Comparison of ENCODE assay signal across 8 cellular contexts in the genomic region with DNA sequence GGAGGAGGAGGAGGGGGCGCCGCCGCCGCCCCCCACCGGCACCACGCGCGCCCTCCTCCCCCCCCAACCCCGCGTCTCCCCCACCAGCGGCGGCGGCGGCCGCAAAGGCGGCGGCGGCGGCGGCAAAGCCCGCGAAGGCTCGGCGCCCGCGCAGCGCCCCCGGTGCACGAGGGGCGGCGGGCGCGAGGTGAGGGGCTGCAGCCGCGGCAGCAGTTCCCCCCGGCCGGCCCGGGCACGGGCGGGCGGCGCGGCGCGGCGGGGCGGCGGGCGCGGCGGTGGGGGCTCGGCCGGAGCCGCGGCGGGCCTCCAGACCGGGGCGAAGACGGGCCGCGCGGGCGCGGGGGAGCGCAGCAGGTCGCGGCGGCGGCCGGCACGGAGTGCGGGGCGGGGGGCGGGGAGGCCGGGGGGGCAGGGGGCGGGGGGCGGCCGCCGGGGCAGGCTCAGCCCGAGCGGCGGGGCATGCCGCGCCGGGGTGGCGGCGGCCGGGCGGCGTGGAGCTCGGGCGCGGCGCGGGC. TPM values are rescaled to one million over a fixed set of nuclear protein-coding genes. Genes with fewer than 3 reads are reported as not detected.
DNase-seq lines count a peak whose midpoint lies in the region; ATAC-seq and TF ChIP-seq lines count a peak whose summit lies in the region.

No MANE protein-coding gene starts in this region.

- H3K4me3 ChIP-seq in A673 (ENCODE audit: low read depth, low read length, poor library complexity, severe bottlenecking) (peak overlapping the region; percentile 58), H7 (ENCODE audit: insufficient read depth, low read depth, low read length) (peak overlapping the region; percentile 87), lower lobe of right lung (peak overlapping the region; percentile 85)

- POLR2A ChIA-PET in A673 (lab: Charles Lee; ENCODE audit: low non-redundant PET) = no interaction called here

- intact Hi-C loops in A673 (cut with micrococcal nuclease; ENCODE audit: unreplicated experiment) (loop anchor here (5.0 to 10.0 kb wide), 2 partner anchors 113 to 495 kb away; no protein-coding TSS in a partner anchor), lower lobe of right lung (cut with DNase I) (loop anchor here (5.0 to 10.0 kb wide), 3 partner anchors 113 to 465 kb away; no protein-coding TSS in a partner anchor), sciatic nerve (cut with DNase I) (loop anchor here (5.0 kb wide), 2 partner anchors 113 to 473 kb away; no protein-coding TSS in a partner anchor)

- peaks cover 39% of the 10 kb centered on the region for H3K4me1 ChIP-seq in A673 (ENCODE audit: insufficient read depth, low read length, poor library complexity, severe bottlenecking)
- H3K4me1 ChIP-seq in lower lobe of right lung = peaks cover 47% of the 10 kb centered on the region

- no peaks in the 10 kb centered on the region for H3K9me3 ChIP-seq in A673 (ENCODE audit: low read depth, low read length, poor library complexity, severe bottlenecking)
- H3K9me3 ChIP-seq in lower lobe of right lung = no peaks in the 10 kb centered on the region

- peak; percentile 9 for DNase-seq in A673 (ENCODE audit: low spot score)
- DNase-seq in H7 = no peak
- peak; percentile 54 for DNase-seq in lower lobe of right lung
- DNase-seq in sciatic nerve (ENCODE audit: low spot score) = no peak
- DNase-seq in cerebellar nuclear complex (lab: John Stamatoyannopoulos, UW) = no peak

- peak overlapping the region; percentile 98 for H3K27ac ChIP-seq in A673 (ENCODE audit: low read depth, low read length, poor library complexity, severe bottlenecking)
- H3K27ac ChIP-seq in angular gyrus (ENCODE audit: low read depth, low read length) = peak overlapping the region; percentile 95
- H3K27ac ChIP-seq in lower lobe of right lung = peak overlapping the region; percentile 100

- CTCF ChIA-PET in A673 (lab: Charles Lee) = interaction anchor here (0.7 kb wide), 1 partner anchor 110 kb away, joined by 4 read pairs; no protein-coding TSS in a partner anchor

- ATAC-seq in lower lobe of right lung (no peak), HG03469 (IDR thresholded peaks at IDR 0.05; ENCODE audit: unreplicated experiment) (no peak), GM19455 (IDR thresholded peaks at IDR 0.05; ENCODE audit: unreplicated experiment) (no peak), sciatic nerve (no peak)

- no peaks in the 10 kb centered on the region for H3K27me3 ChIP-seq in A673 (replicated peaks; ENCODE audit: insufficient read depth, low read depth, low read length, poor library complexity)
- no peaks in the 10 kb centered on the region for H3K27me3 ChIP-seq in H7 (ENCODE audit: control insufficient read depth, insufficient read depth, low read length)
- H3K27me3 ChIP-seq in lower lobe of right lung (ENCODE audit: low read depth) = no peaks in the 10 kb centered on the region

- H3K36me3 ChIP-seq in A673 (ENCODE audit: insufficient read depth, low read length, poor library complexity, severe bottlenecking) (peaks cover 31% of the 10 kb centered on the region), H7 (replicated peaks; ENCODE audit: control insufficient read depth, insufficient read depth, low read length) (peaks cover 13% of the 10 kb centered on the region), lower lobe of right lung (peaks cover 24% of the 10 kb centered on the region)

- BruUV-seq in A673 (replicated peaks; lab: Mats Ljungman, UMichigan) = no TSS peak

- TF ChIP-seq CTCF in A673 (conservative IDR thresholded peaks at IDR 0.05; ENCODE audit: low read depth, low read length) (no peak), lower lobe of right lung (IDR thresholded peaks at IDR 0.05) (no peak)

RNA-seq across cellular contexts. Expression of gene IRF2BP2, which starts 0.4 kb away (rescaled TPM):
- 39.9 and 43.8 TPM in 2 replicates for total RNA-seq in A673 (2021)
- 67.0 and 90.9 TPM in 2 replicates for total RNA-seq in H7 (2014; rRNA removed; shearing (Covaris generic))
- 154 TPM for total RNA-seq in lower lobe of right lung
- total RNA-seq in sciatic nerve = 142 TPM

Comparison
In these comparisons a context has a peak if more than half of its experiments do, and no peak if none do; other contexts are left out.
1. DNase-seq: peak in A673 (single experiment) and lower lobe of right lung (single experiment); none in H7 (single experiment), sciatic nerve (single experiment) and cerebellar nuclear complex (0 of 2).
2. Peak in every context shown above with its lines, with median percentiles within 50 percentile points of each other: H3K27ac ChIP-seq and H3K4me3 ChIP-seq.